Comparison of ENCODE assay signal across 7 cellular contexts in the genomic region with DNA sequence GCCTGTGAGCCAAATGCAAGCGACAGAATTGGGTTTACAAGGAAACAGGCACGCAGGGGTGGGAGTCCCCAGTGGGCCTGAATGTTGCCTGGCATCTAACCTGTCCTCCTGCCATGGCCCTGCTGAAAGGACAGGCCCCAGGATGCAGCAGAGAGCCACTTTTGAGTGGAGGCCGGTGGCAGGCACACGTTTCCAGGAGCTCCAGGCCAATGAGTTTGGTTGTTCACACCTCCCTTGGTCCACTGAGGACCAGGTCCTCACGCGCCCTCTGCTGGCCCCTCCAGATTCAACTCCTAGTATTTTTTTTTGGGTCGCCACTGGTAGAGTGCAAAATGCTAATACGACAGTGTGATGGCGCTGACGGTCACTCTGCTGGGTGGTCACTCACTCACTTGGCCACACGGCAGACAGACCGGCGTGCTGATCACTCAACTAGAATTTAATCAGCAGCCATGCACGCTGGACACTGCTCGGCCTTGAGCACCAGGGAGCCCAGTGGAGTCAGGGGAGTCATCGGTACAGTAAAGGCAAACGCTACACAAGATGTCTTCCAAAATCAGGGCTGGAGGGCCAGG.
DNase-seq lines count a peak whose midpoint lies in the region; ATAC-seq and TF ChIP-seq lines count a peak whose summit lies in the region.

No MANE protein-coding gene starts in this region.

- no peaks in the 10 kb centered on the region for H3K9me3 Mint-ChIP-seq in activated naive CD4-positive, alpha-beta T cell treated with anti-CD3 and anti-CD28 coated beads for 36 hours

- no peak overlapping the region for H3K4me3 Mint-ChIP-seq in activated naive CD4-positive, alpha-beta T cell treated with anti-CD3 and anti-CD28 coated beads for 36 hours

- H3K4me3 ChIP-seq in GM12865 (ENCODE audit: low read depth, low read length), result no peak overlapping the region
- no peak overlapping the region for H3K4me3 ChIP-seq in left ventricle myocardium inferior
- H3K4me3 ChIP-seq in smooth muscle cell, result no peak overlapping the region

- no peak overlapping the region for H3K9ac ChIP-seq in smooth muscle cell (ENCODE audit: low read depth)

- 41% methylated on average over 17 of the region's 17 CpGs for WGBS in smooth muscle cell (ENCODE audit: low lambda C conversion rate)

- no peaks in the 10 kb centered on the region for H3K27me3 Mint-ChIP-seq in activated naive CD4-positive, alpha-beta T cell treated with anti-CD3 and anti-CD28 coated beads for 36 hours (ENCODE audit: low read depth)

- H3K27ac Mint-ChIP-seq in activated naive CD4-positive, alpha-beta T cell treated with anti-CD3 and anti-CD28 coated beads for 36 hours, result no peak overlapping the region

- DNase-seq in GM12865 (ENCODE audit: low read depth) (peak; percentile 78), HuH-7.5 (ENCODE audit: low spot score) (peak; percentile 86), SK-N-DZ (ENCODE audit: low spot score) (peak; percentile 78), left ventricle myocardium inferior (peak; percentile 39), smooth muscle cell (lab: John Stamatoyannopoulos, UW; ENCODE audit: unreplicated experiment) (peak; percentile 31)
- peak; percentile 82 for DNase-seq in activated naive CD4-positive, alpha-beta T cell treated with anti-CD3 and anti-CD28 coated beads for 36 hours

- H2AFZ ChIP-seq in smooth muscle cell (ENCODE audit: low read depth), result no peak overlapping the region

- no peaks in the 10 kb centered on the region for H3K79me2 ChIP-seq in smooth muscle cell (ENCODE audit: low read depth)

- TF ChIP-seq CTCF in GM12865 (IDR thresholded peaks at IDR 0.05; ENCODE audit: insufficient read depth, low read depth, low read length, missing control alignments) (peak; percentile 74), left ventricle myocardium inferior (IDR thresholded peaks at IDR 0.05; ENCODE audit: borderline replicate concordance) (peak; percentile 72), smooth muscle cell (IDR thresholded peaks at IDR 0.05; ENCODE audit: borderline replicate concordance, insufficient read depth, poor library complexity, severe bottlenecking) (peak; percentile 77)

- CTCF ChIA-PET in activated naive CD4-positive, alpha-beta T cell treated with anti-CD3 and anti-CD28 coated beads for 36 hours (lab: Charles Lee), result interaction anchor here (0.6 to 1.8 kb wide), 16 partner anchors 15 to 381 kb away, joined by 3 to 8 read pairs (median 4); no protein-coding TSS in a partner anchor

- H3K27ac ChIP-seq in left ventricle myocardium inferior (replicated peaks), result no peak overlapping the region
- no peak overlapping the region for H3K27ac ChIP-seq in smooth muscle cell (ENCODE audit: low read depth)

- intact Hi-C loops in activated naive CD4-positive, alpha-beta T cell treated with anti-CD3 and anti-CD28 coated beads for 36 hours (cut with micrococcal nuclease), result loop anchor here (1.0 to 5.0 kb wide), 5 partner anchors 29 to 637 kb away; no protein-coding TSS in a partner anchor
- intact Hi-C loops in left ventricle myocardium inferior (cut with micrococcal nuclease), result no loop called here

- H4K20me1 ChIP-seq in smooth muscle cell (ENCODE audit: low read depth), result no peaks in the 10 kb centered on the region

- ATAC-seq in GM21723 (IDR thresholded peaks at IDR 0.05; ENCODE audit: unreplicated experiment), result no peak

- H3K36me3 ChIP-seq in left ventricle myocardium inferior (peaks cover 10% of the 10 kb centered on the region), smooth muscle cell (ENCODE audit: low read depth) (no peaks in the 10 kb centered on the region)

- no peaks in the 10 kb centered on the region for H3F3A ChIP-seq in smooth muscle cell (ENCODE audit: low read depth)

- H3K9me3 ChIP-seq in left ventricle myocardium inferior (replicated peaks) (no peaks in the 10 kb centered on the region), smooth muscle cell (replicated peaks; ENCODE audit: low read depth) (no peaks in the 10 kb centered on the region)

- H3K4me1 Mint-ChIP-seq in activated naive CD4-positive, alpha-beta T cell treated with anti-CD3 and anti-CD28 coated beads for 36 hours (ENCODE audit: low read depth), result peaks cover 5% of the 10 kb centered on the region

- H3K27me3 ChIP-seq in left ventricle myocardium inferior (ENCODE audit: low read depth) (no peaks in the 10 kb centered on the region), smooth muscle cell (ENCODE audit: low read depth) (no peaks in the 10 kb centered on the region)

- H3K4me2 ChIP-seq in smooth muscle cell, result no peak overlapping the region

- H3K36me3 Mint-ChIP-seq in activated naive CD4-positive, alpha-beta T cell treated with anti-CD3 and anti-CD28 coated beads for 36 hours (ENCODE audit: low read depth), result no peaks in the 10 kb centered on the region

- H3K4me1 ChIP-seq in left ventricle myocardium inferior (peaks cover 9% of the 10 kb centered on the region), smooth muscle cell (ENCODE audit: low read depth) (no peaks in the 10 kb centered on the region)

Comparison
In these comparisons a context has a peak if more than half of its experiments do, and no peak if none do; other contexts are left out.
1. DNase-seq: peak in every context shown above with its lines; median percentile 86 in HuH-7.5; 82 in activated naive CD4-positive, alpha-beta T cell treated with anti-CD3 and anti-CD28 coated beads for 36 hours; 78 in GM12865; 78 in SK-N-DZ; 39 in left ventricle myocardium inferior; 31 in smooth muscle cell.